9 cellular contexts compared by ENCODE assay signal in genomic region chr1:198556969-198557368, GRCh38. TPM values are rescaled to one million over a fixed set of nuclear protein-coding genes. Genes with fewer than 3 reads are reported as not detected.
DNase-seq lines count a peak whose midpoint lies in the region; ATAC-seq and FAIRE-seq lines count a peak whose summit lies in the region.
"Had no signal": no experiment of that assay in that cellular context is flagged by ENCODE, and none has a peak within 500 bp of the region (broad histone marks: within the 10 kb centered on the region; RNA-seq: fewer than 3 reads in every experiment).

No MANE protein-coding gene starts in this region.

- peak; percentile 91 for ATAC-seq in GM21367 (IDR thresholded peaks at IDR 0.05; ENCODE audit: unreplicated experiment)
- ATAC-seq in HG03571 (IDR thresholded peaks at IDR 0.05; ENCODE audit: unreplicated experiment): peak; percentile 90
- ATAC-seq in right cardiac atrium: peak; percentile 49 to 50

- H3K27me3 Mint-ChIP-seq in activated CD4-positive, alpha-beta T cell treated with anti-CD3 and anti-CD28 coated beads, Interleukin-2, amount 10 ng/mL, durations not matched to agents 24 days and 14 days: peaks cover 1% of the 10 kb centered on the region
- H3K27me3 Mint-ChIP-seq in stimulated activated naive CD8-positive, alpha-beta T cell treated with anti-CD3 and anti-CD28 coated beads, Interleukin-15, Interleukin-2, amounts not matched to agents 100 ng/mL and 50 ng/mL, for 24 hours: no peaks in the 10 kb centered on the region

- no peaks in the 10 kb centered on the region for H3K4me1 ChIP-seq in right cardiac atrium (ENCODE audit: control insufficient read depth, insufficient read depth, low read length)

- H3K4me3 Mint-ChIP-seq in activated CD4-positive, alpha-beta T cell treated with anti-CD3 and anti-CD28 coated beads, Interleukin-2, amount 10 ng/mL, durations not matched to agents 24 days and 14 days: peak overlapping the region; percentile 69
- peak overlapping the region; percentile 79 for H3K4me3 Mint-ChIP-seq in stimulated activated naive CD8-positive, alpha-beta T cell treated with anti-CD3 and anti-CD28 coated beads, Interleukin-15, Interleukin-2, amounts not matched to agents 100 ng/mL and 50 ng/mL, for 24 hours

- H3K9me3 ChIP-seq in right cardiac atrium (ENCODE audit: control insufficient read depth, low read length): no peaks in the 10 kb centered on the region

- peaks cover 36% of the 10 kb centered on the region for H3K4me1 Mint-ChIP-seq in activated CD4-positive, alpha-beta T cell treated with anti-CD3 and anti-CD28 coated beads, Interleukin-2, amount 10 ng/mL, durations not matched to agents 24 days and 14 days
- H3K4me1 Mint-ChIP-seq in stimulated activated naive CD8-positive, alpha-beta T cell treated with anti-CD3 and anti-CD28 coated beads, Interleukin-15, Interleukin-2, amounts not matched to agents 100 ng/mL and 50 ng/mL, for 24 hours (ENCODE audit: low read depth): peaks cover 90% of the 10 kb centered on the region

- H3K4me3 ChIP-seq in right cardiac atrium (ENCODE audit: low read length): no peak overlapping the region
- H3K4me3 ChIP-seq: cardiac muscle cell had no signal

- no peaks in the 10 kb centered on the region for H3K27me3 ChIP-seq in right cardiac atrium (ENCODE audit: control insufficient read depth, insufficient read depth)
- H3K27me3 ChIP-seq: cardiac muscle cell had no signal

- DNase-seq in CD1c-positive myeloid dendritic cell (ENCODE audit: extremely low spot score): peak; percentile 79
- DNase-seq in activated CD4-positive, alpha-beta T cell treated with anti-CD3 and anti-CD28 coated beads, Interleukin-2, amount 10 ng/mL, durations not matched to agents 24 days and 14 days: peak; percentile 86
- DNase-seq in right cardiac atrium: peak; percentile 24 to 67 (median 47)
- DNase-seq in HCEC 1CT: no peak
- no peak for DNase-seq in HTR-8/SVneo (ENCODE audit: insufficient read length, low spot score)

- H3K27ac Mint-ChIP-seq in activated CD4-positive, alpha-beta T cell treated with anti-CD3 and anti-CD28 coated beads, Interleukin-2, amount 10 ng/mL, durations not matched to agents 24 days and 14 days: peak overlapping the region; percentile 31
- H3K27ac Mint-ChIP-seq in stimulated activated naive CD8-positive, alpha-beta T cell treated with anti-CD3 and anti-CD28 coated beads, Interleukin-15, Interleukin-2, amounts not matched to agents 100 ng/mL and 50 ng/mL, for 24 hours: peak overlapping the region; percentile 84

- no peak for FAIRE-seq in HTR-8/SVneo (lab: Jason Lieb, UNC)

- H3K9me3 Mint-ChIP-seq in activated CD4-positive, alpha-beta T cell treated with anti-CD3 and anti-CD28 coated beads, Interleukin-2, amount 10 ng/mL, durations not matched to agents 24 days and 14 days: no peaks in the 10 kb centered on the region
- H3K9me3 Mint-ChIP-seq in stimulated activated naive CD8-positive, alpha-beta T cell treated with anti-CD3 and anti-CD28 coated beads, Interleukin-15, Interleukin-2, amounts not matched to agents 100 ng/mL and 50 ng/mL, for 24 hours: no peaks in the 10 kb centered on the region

- H3K27ac ChIP-seq in right cardiac atrium (ENCODE audit: low read length): no peak overlapping the region
- H3K27ac ChIP-seq: cardiac muscle cell had no signal

- no peaks in the 10 kb centered on the region for H3K36me3 Mint-ChIP-seq in activated CD4-positive, alpha-beta T cell treated with anti-CD3 and anti-CD28 coated beads, Interleukin-2, amount 10 ng/mL, durations not matched to agents 24 days and 14 days (ENCODE audit: low read depth)
- no peaks in the 10 kb centered on the region for H3K36me3 Mint-ChIP-seq in stimulated activated naive CD8-positive, alpha-beta T cell treated with anti-CD3 and anti-CD28 coated beads, Interleukin-15, Interleukin-2, amounts not matched to agents 100 ng/mL and 50 ng/mL, for 24 hours (ENCODE audit: low read depth)

- intact Hi-C loops in activated CD4-positive, alpha-beta T cell treated with anti-CD3 and anti-CD28 coated beads, Interleukin-2, amount 10 ng/mL, durations not matched to agents 24 days and 14 days (cut with micrococcal nuclease): loop anchor here (1.0 to 2.0 kb wide), 2 partner anchors 34 to 58 kb away; no protein-coding TSS in a partner anchor
- intact Hi-C loops in right cardiac atrium (cut with DNase I): no loop called here

- WGBS in right cardiac atrium: 64% methylated on average over 4 of the region's 4 CpGs

RNA-seq across cellular contexts. Expression of gene ATP6V1G3, which starts 16.5 kb away (rescaled TPM):
- not detected in 2 replicates for total RNA-seq in activated CD4-positive, alpha-beta T cell treated with anti-CD3 and anti-CD28 coated beads, Interleukin-2, amount 10 ng/mL, durations not matched to agents 24 days and 14 days
- total RNA-seq in right cardiac atrium: not detected
- not detected for polyA plus RNA-seq in right cardiac atrium
- total RNA-seq: cardiac muscle cell had no signal
- polyA plus RNA-seq: cardiac muscle cell had no signal

Comparison
In these comparisons a context has a peak if more than half of its experiments do, and no peak if none do; other contexts are left out.
1. DNase-seq: peak in CD1c-positive myeloid dendritic cell (single experiment), activated CD4-positive, alpha-beta T cell treated with anti-CD3 and anti-CD28 coated beads, Interleukin-2, amount 10 ng/mL, durations not matched to agents 24 days and 14 days (single experiment) and right cardiac atrium (3 of 3); none in HCEC 1CT (single experiment) and HTR-8/SVneo (single experiment).
2. Peak in every context shown above with its lines, with median percentiles within 50 percentile points of each other: ATAC-seq.